28 cellular contexts compared by ENCODE assay signal in the genomic region with DNA sequence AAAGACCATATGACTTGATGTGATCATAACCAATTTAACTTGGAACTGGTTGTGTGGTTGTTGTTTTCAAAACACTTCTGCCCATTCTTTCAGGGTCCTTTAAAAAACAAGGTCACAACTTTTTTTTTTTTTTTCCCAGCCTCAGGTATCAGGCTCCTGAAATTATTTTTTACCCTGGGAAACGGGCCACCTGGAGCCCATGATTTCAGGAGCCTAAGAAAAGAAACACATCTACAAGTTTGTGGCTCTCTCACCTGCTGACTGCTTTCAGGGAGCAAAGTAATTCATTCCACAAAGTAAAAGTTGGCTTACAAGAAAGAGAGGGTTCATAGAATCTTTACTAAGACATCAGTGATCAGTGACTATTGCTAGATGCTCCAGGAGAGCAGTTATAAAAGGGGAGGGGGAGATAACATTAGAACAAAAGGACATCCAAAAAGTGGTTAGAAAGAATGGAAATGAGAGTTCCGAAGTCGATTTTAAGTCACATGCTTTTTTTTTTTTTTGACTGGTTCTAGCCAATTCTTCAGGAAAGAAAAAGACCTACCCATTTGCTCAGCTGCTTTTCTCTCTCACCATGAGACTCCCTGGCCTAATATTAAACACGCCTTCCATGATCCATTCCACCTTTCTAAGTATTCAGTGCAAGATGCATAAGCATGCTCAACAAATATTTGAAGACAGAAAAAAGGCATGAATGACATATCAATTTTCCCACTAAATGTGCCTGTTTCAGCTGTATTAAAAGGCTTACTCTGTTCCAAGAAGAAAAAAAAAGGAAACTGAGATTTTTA.
"Had no signal": no experiment of that assay in that cellular context is flagged by ENCODE, and none has a peak within 500 bp of the region (broad histone marks: within the 10 kb centered on the region; RNA-seq: fewer than 3 reads in every experiment).

No MANE protein-coding gene starts in this region.

- H3K4me1 Mint-ChIP-seq: endodermal cell had no signal

- H3K4me3 ChIP-seq: colonic mucosa, coronary artery, dorsolateral prefrontal cortex, esophagus muscularis mucosa, esophagus squamous epithelium, gastrocnemius medialis, gastroesophageal sphincter, heart left ventricle, heart right ventricle had no signal

- H3K4me3 Mint-ChIP-seq: dendritic cell treated with granulocyte-macrophage colony-stimulating factor and Interleukin-4, amounts not matched to agents 40 ng/mL and 50 ng/mL, for 4 days; effector memory CD8-positive, alpha-beta T cell; endodermal cell had no signal

- DNase-seq: colonic mucosa; cortex of kidney; dorsolateral prefrontal cortex; effector CD4-positive, alpha-beta T cell; effector CD8-positive, alpha-beta T cell; effector memory CD4-positive, alpha-beta T cell; effector memory CD8-positive, alpha-beta T cell; endodermal cell; erythroblast; esophagus squamous epithelium; foreskin fibroblast; foreskin keratinocyte; foreskin melanocyte; gastrocnemius medialis; glutamatergic neuron; head of caudate nucleus; heart left ventricle; heart right ventricle had no signal

- H3K27ac Mint-ChIP-seq: dendritic cell treated with granulocyte-macrophage colony-stimulating factor and Interleukin-4, amounts not matched to agents 40 ng/mL and 50 ng/mL, for 4 days; effector memory CD8-positive, alpha-beta T cell; endodermal cell had no signal

- ATAC-seq: effector memory CD8-positive, alpha-beta T cell; esophagus mucosa; foreskin keratinocyte; gastrocnemius medialis; gastroesophageal sphincter; heart left ventricle; heart right ventricle had no signal

- H3K27ac ChIP-seq: colonic mucosa, coronary artery, dorsolateral prefrontal cortex, epithelial cell of prostate, esophagus muscularis mucosa, esophagus squamous epithelium, foreskin keratinocyte, gastrocnemius medialis, gastroesophageal sphincter, heart left ventricle, heart right ventricle had no signal

- H3K27me3 Mint-ChIP-seq: dendritic cell treated with granulocyte-macrophage colony-stimulating factor and Interleukin-4, amounts not matched to agents 40 ng/mL and 50 ng/mL, for 4 days had no signal

- H3K9me3 ChIP-seq: colonic mucosa, esophagus muscularis mucosa, esophagus squamous epithelium, gastrocnemius medialis, gastroesophageal sphincter, heart left ventricle had no signal

- H3K36me3 ChIP-seq: colonic mucosa, esophagus muscularis mucosa, esophagus squamous epithelium, gastrocnemius medialis, gastroesophageal sphincter, heart left ventricle, heart right ventricle had no signal

- H3K9me3 Mint-ChIP-seq: dendritic cell treated with granulocyte-macrophage colony-stimulating factor and Interleukin-4, amounts not matched to agents 40 ng/mL and 50 ng/mL, for 4 days; endodermal cell had no signal

- H3K4me1 ChIP-seq: colonic mucosa, esophagus muscularis mucosa, esophagus squamous epithelium, foreskin keratinocyte, gastrocnemius medialis, gastroesophageal sphincter, heart left ventricle, heart right ventricle had no signal

- H3K27me3 ChIP-seq: colonic mucosa, dorsolateral prefrontal cortex, esophagus muscularis mucosa, esophagus squamous epithelium, foreskin keratinocyte, gastrocnemius medialis, gastroesophageal sphincter, heart left ventricle, heart right ventricle had no signal

- FAIRE-seq: colon, endometrium, endothelial cell of umbilical vein, frontal cortex had no signal
